ENCODE assay signal across 26 cellular contexts in the genomic region with DNA sequence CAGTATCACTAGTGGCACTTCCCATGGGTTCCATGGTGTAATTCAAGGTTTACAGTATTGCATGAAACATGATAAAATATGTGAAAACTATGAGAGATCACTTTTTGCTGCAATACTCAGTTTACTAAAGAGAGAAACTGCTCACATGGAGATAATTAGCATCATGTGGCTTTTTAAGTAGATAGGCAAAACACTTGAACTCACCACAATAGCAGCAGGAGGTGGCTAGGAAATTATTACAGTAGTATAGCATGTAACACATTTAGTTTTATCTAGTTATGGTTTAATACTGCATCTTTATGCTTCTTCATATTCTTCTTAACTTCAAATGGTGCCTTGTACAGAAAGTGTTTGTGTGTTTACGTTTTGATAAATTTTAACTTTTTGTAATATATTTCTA.
"Had no signal": no experiment of that assay in that cellular context is flagged by ENCODE, and none has a peak within 500 bp of the region (broad histone marks: within the 10 kb centered on the region; RNA-seq: fewer than 3 reads in every experiment).

No MANE protein-coding gene starts in this region.

- H3K27ac ChIP-seq: ascending aorta, cardiac muscle cell, colonic mucosa had no signal

- H3K27me3 ChIP-seq: ascending aorta, cardiac muscle cell, colonic mucosa had no signal

- H3K4me1 ChIP-seq: ascending aorta, colonic mucosa had no signal

- DNase-seq: activated CD4-positive, alpha-beta T cell treated with anti-CD3 and anti-CD28 coated beads, Interleukin-2, amount 10 ng/mL, durations not matched to agents 24 days and 14 days; activated CD4-positive, alpha-beta T cell treated with anti-CD3 and anti-CD28 coated beads, Interleukin-2, amount 50 U/mL, for 4 hours; activated CD8-positive, alpha-beta T cell treated with anti-CD3 and anti-CD28 coated beads for 36 hours; activated effector memory CD4-positive, alpha-beta T cell treated with anti-CD3 and anti-CD28 coated beads, Interleukin-2, amount 50 U/mL, for 16 hours; activated naive CD4-positive, alpha-beta T cell; activated naive CD4-positive, alpha-beta T cell treated with anti-CD3 and anti-CD28 coated beads, Interleukin-2, amount 50 U/mL, for 16 hours; activated naive CD8-positive, alpha-beta T cell treated with anti-CD3 and anti-CD28 coated beads for 36 hours; activated T-cell treated with anti-CD3 and anti-CD28 coated beads, Interleukin-2, amount 50 U/mL, for 1 hour; activated T-cell treated with anti-CD3 and anti-CD28 coated beads, Interleukin-2, amount 50 U/mL, for 72 hours; amygdala; colonic mucosa; Kasumi-1; MM.1S; MV-4-11; NCI-H1092; NCI-H1436 treated with DMSO at 0.1 percent for 48 hours; NCI-H1694 treated with DMSO at 0.1 percent for 48 hours; NCI-H2029; NCI-H2227 treated with DMSO at 0.1 percent for 48 hours; NCI-H446; NCI-H524 treated with DMSO at 0.1 percent for 48 hours; NK-92 treated with Interleukin-12 subunit alpha and Interleukin-12 subunit beta, amount 100 ng/mL, for 24 hours; Right ventricle myocardium superior had no signal

- H3K36me3 ChIP-seq: ascending aorta, cardiac muscle cell, colonic mucosa had no signal

- H3K4me3 ChIP-seq: ascending aorta, cardiac muscle cell, colonic mucosa had no signal

- H3K9me3 ChIP-seq: ascending aorta, colonic mucosa had no signal

- ATAC-seq: activated CD8-positive, alpha-beta T cell treated with anti-CD3 and anti-CD28 coated beads for 36 hours; activated T-cell treated with anti-CD3 and anti-CD28 coated beads, Interleukin-2, amount 50 U/mL, for 72 hours; activated T-helper 17 cell treated with anti-CD3 and anti-CD28 coated beads, Interleukin-2, amount 50 U/mL, for 72 hours had no signal
